ENCODE assay signal across 9 cellular contexts in genomic region chr1:6347641-6348487, GRCh38. TPM values are rescaled to one million over a fixed set of nuclear protein-coding genes. Genes with fewer than 3 reads are reported as not detected.
A peak's percentile ranks its signal among the peaks of the same experiment; 100 is the strongest.
DNase-seq lines count a peak whose midpoint lies in the region; FAIRE-seq and TF ChIP-seq lines count a peak whose summit lies in the region.
"Had no signal": no experiment of that assay in that cellular context is flagged by ENCODE, and none has a peak within 500 bp of the region (broad histone marks: within the 10 kb centered on the region; RNA-seq: fewer than 3 reads in every experiment).

No MANE protein-coding gene starts in this region.

- H3K36me3 ChIP-seq in esophagus muscularis mucosa (no peaks in the 10 kb centered on the region), prostate gland (no peaks in the 10 kb centered on the region)

- H3K27me3 ChIP-seq in esophagus muscularis mucosa: no peaks in the 10 kb centered on the region
- H3K27me3 ChIP-seq in prostate gland (replicated peaks; ENCODE audit: insufficient read depth): no peaks in the 10 kb centered on the region

- H3K4me3 ChIP-seq in esophagus muscularis mucosa: no peak overlapping the region
- no peak overlapping the region for H3K4me3 ChIP-seq in prostate gland

- peak overlapping the region in 3 of 4 donors; percentile 7 to 44 (median 24) for H3K27ac ChIP-seq in esophagus muscularis mucosa (replicated peaks in 1 of 4)
- H3K27ac ChIP-seq in prostate gland: no peak overlapping the region

- WGBS in esophagus muscularis mucosa: 69% methylated on average over 15 of the region's 15 CpGs
- WGBS in prostate gland: 71% methylated on average over 15 of the region's 15 CpGs

- no peak for TF ChIP-seq EP300 in esophagus muscularis mucosa (IDR thresholded peaks at IDR 0.05)

- no peaks in the 10 kb centered on the region for H3K9me3 ChIP-seq in esophagus muscularis mucosa
- no peaks in the 10 kb centered on the region for H3K9me3 ChIP-seq in prostate gland

- H3K4me1 ChIP-seq in esophagus muscularis mucosa (peaks cover 28 to 38% (median 34%) of the 10 kb centered on the region in 4 donors), prostate gland (replicated peaks) (peaks cover 9% of the 10 kb centered on the region)

- TF ChIP-seq CTCF in GM10248 (IDR thresholded peaks at IDR 0.05; ENCODE audit: control extremely low read depth, extremely low read depth, low read depth, missing control alignments) (peak; percentile 81), esophagus muscularis mucosa (IDR thresholded peaks at IDR 0.05) (peak; percentile 45 to 63 (median 50)), prostate gland (IDR thresholded peaks at IDR 0.05) (peak; percentile 12 to 76 (median 48))

- POLR2A ChIA-PET in GM10248 (lab: Yijun Ruan, JAX): no interaction called here

- peak; percentile 78 for DNase-seq in GM10248 (ENCODE audit: extremely low spot score)
- peak; percentile 78 for DNase-seq in NAMALWA (ENCODE audit: low spot score)
- peak; percentile 74 for DNase-seq in activated CD8-positive, alpha-beta memory T cell treated with anti-CD3 and anti-CD28 coated beads, Interleukin-2, amount 50 U/mL, for 4 hours
- no peak for DNase-seq in esophagus muscularis mucosa (ENCODE audit: extremely low spot score)
- peak; percentile 24 for DNase-seq in prostate gland (ENCODE audit: low spot score)
- DNase-seq in RCC 7860 (ENCODE audit: low spot score): no peak
- no peak for DNase-seq in mesenteric fat pad (ENCODE audit: low spot score)
- no peak for DNase-seq in SK-N-DZ (ENCODE audit: low spot score)

- TF ChIP-seq POLR2A in esophagus muscularis mucosa (IDR thresholded peaks at IDR 0.05; ENCODE audit: low read depth) (no peak), prostate gland (IDR thresholded peaks at IDR 0.05) (no peak)

- intact Hi-C loops in esophagus muscularis mucosa (cut with DNase I) (loop anchor here (10.0 kb wide), 1 partner anchor 293 kb away; no protein-coding TSS in a partner anchor), prostate gland (cut with DNase I) (loop anchor here (5.0 to 10.0 kb wide), 2 partner anchors 44 to 293 kb away; partner anchors contain the start of gene ACOT7)

- CTCF ChIA-PET in GM10248 (lab: Yijun Ruan, JAX): interaction anchor here (0.6 to 5.8 kb wide), 16 partner anchors 10 to 272 kb away, joined by 3 to 67 read pairs (median 4); no protein-coding TSS in a partner anchor

- no peak for FAIRE-seq in RCC 7860 (lab: Jason Lieb, UNC)
- FAIRE-seq: colon had no signal

RNA-seq across cellular contexts. Expression of gene ACOT7, which starts 45.7 kb away (rescaled TPM):
- total RNA-seq in esophagus muscularis mucosa (10 to 100 TPM; 15.0 to 38.7 (median 28.6) TPM), prostate gland (10 to 100 TPM; 16.9 to 24.9 TPM), mesenteric fat pad (9.6 TPM)
- 59.5 and 63.2 TPM in 2 replicates for polyA plus RNA-seq in SK-N-DZ (2014; cell fraction: cytosol; rRNA removed)
- polyA plus RNA-seq in SK-N-DZ (2014; cell fraction: nucleus; rRNA removed): 28.3 and 44.8 TPM in 2 replicates

Comparison
In these comparisons a context has a peak if more than half of its experiments do, and no peak if none do; other contexts are left out.
1. DNase-seq: peak in GM10248 (single experiment), NAMALWA (single experiment), activated CD8-positive, alpha-beta memory T cell treated with anti-CD3 and anti-CD28 coated beads, Interleukin-2, amount 50 U/mL, for 4 hours (single experiment) and prostate gland (single experiment); none in esophagus muscularis mucosa (single experiment), RCC 7860 (single experiment), mesenteric fat pad (single experiment) and SK-N-DZ (single experiment).
2. H3K27ac ChIP-seq: peak in esophagus muscularis mucosa (3 of 4); none in prostate gland (0 of 2).
3. Peak in every context shown above with its lines, with median percentiles within 50 percentile points of each other: CTCF ChIP-seq.